In genomic region chr17:40502716-40503115, GRCh38 we compare ENCODE assay signal across 2 cellular contexts.
TF ChIP-seq lines count a peak whose summit lies in the region.

No MANE protein-coding gene starts in this region.

TF ChIP-seq in A549, 52 proteins besides CTCF, POLR2A, EP300 and RAD21:
- TF ChIP-seq MAX (IDR thresholded peaks at IDR 0.05) = 0 out of 2 replicates have a peak, but pooled peaks have one; percentile 7
- TF ChIP-seq MAFK (IDR thresholded peaks at IDR 0.05; ENCODE audit: partially characterized antibody) = no peak

TF ChIP-seq in H1, 55 proteins besides CTCF, POLR2A, EP300 and RAD21:
- TF ChIP-seq MAX (IDR thresholded peaks at IDR 0.05) (no peak), JUND (IDR thresholded peaks at IDR 0.05; ENCODE audit: low read length) (no peak), SIRT6 (IDR thresholded peaks at IDR 0.05; ENCODE audit: low read length) (no peak), SIN3A (conservative IDR thresholded peaks at IDR 0.05 in 1 of 2, IDR thresholded peaks at IDR 0.05 in 1 of 2; ENCODE audit: low read depth in 1 of 2, low read length in 2 of 2) (no peak), HDAC6 (IDR thresholded peaks at IDR 0.05; ENCODE audit: low read depth, low read length) (no peak), ATF2 (IDR thresholded peaks at IDR 0.05; ENCODE audit: low read length) (no peak), CBX5 (IDR thresholded peaks at IDR 0.05; ENCODE audit: low read depth, low read length) (no peak), GTF2F1 (IDR thresholded peaks at IDR 0.05; ENCODE audit: borderline replicate concordance, low read depth, low read length) (no peak), RNF2 (IDR thresholded peaks at IDR 0.05; ENCODE audit: borderline replicate concordance, low read depth, low read length, missing control alignments, poor library complexity, severe bottlenecking) (no peak), KDM4A (IDR thresholded peaks at IDR 0.05; ENCODE audit: low read depth, low read length, severe bottlenecking) (no peak), CHD7 (IDR thresholded peaks at IDR 0.05; ENCODE audit: insufficient replicate concordance, low read length) (no peak), CBX8 (IDR thresholded peaks at IDR 0.05; ENCODE audit: borderline replicate concordance, low read depth, low read length) (no peak), TEAD4 (IDR thresholded peaks at IDR 0.05; ENCODE audit: low read depth, low read length) (no peak), ATF3 (IDR thresholded peaks at IDR 0.05; ENCODE audit: insufficient read depth, low read depth, low read length) (no peak), POLR2AphosphoS5 (IDR thresholded peaks at IDR 0.05; ENCODE audit: low read depth, low read length) (no peak), BCL11A (IDR thresholded peaks at IDR 0.05; ENCODE audit: low read depth in 2 of 2, low read length in 2 of 2) (no peak), JUN (IDR thresholded peaks at IDR 0.05; ENCODE audit: low read depth, low read length) (no peak), CHD1 (IDR thresholded peaks at IDR 0.05; ENCODE audit: low read depth, low read length) (no peak)
